In the genomic region with DNA sequence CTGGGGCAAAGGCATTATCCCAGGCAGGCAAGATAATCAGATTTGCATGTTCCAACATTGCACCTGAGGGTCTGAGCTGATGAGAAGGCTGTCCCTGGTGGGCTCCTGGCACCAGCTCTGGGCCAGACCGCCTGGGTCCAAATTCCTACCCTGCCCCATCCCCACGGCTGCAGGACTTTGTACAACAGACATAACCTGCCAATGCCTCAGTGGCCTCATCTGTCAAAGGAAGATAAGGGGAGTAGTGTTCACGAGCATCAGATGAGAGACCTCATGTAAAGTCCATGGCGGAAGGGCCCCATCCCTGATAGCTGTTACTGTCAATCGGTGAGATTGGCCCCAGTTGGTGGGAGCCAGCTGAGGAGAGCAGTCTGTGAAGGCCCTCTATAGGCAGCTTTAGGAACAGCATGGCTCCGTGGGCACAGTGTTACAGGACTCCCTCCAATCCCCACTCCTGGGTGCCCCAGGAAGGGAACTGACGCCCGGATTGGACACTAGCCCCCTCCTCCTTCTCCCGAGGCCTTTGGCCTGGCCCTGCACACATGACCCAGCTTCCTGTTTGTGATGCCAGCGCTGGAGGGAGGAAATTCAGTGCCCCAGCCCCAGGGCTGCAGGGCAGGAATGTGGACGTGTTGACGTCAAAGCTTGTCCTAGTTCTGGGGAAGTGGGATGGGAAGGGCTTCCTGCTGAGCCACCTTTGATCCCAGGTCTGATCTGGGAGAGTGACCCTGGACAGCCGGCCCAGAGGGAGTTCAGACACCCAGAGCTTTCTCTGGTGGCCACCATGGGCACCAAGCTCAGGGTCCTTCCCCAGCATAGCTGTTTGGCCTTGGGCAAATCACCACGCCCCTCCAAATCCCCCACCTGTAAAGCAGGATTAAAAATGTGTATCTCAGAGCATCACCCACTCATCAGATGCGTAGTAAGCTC, we compare ENCODE assay signal across 8 cellular contexts. TPM values are rescaled to one million over a fixed set of nuclear protein-coding genes. Genes with fewer than 3 reads are reported as not detected.
DNase-seq lines count a peak whose midpoint lies in the region; ATAC-seq and TF ChIP-seq lines count a peak whose summit lies in the region.

No MANE protein-coding gene starts in this region.

- H3K9me3 Mint-ChIP-seq in activated T-cell treated with anti-CD3 and anti-CD28 coated beads, Interleukin-2, amount 50 U/mL, for 24 hours = no peaks in the 10 kb centered on the region
- no peaks in the 10 kb centered on the region for H3K9me3 Mint-ChIP-seq in natural killer cell treated with Interleukin-12 subunit alpha and Interleukin-12 subunit beta and Interleukin-15 and Interleukin-18, amount 100 ng/mL, for 72 hours
- H3K9me3 Mint-ChIP-seq in stimulated activated naive B cell treated with anti-CD40 and anti-IgM and Interleukin-4, amounts not matched to agents 10 μg/mL and 1 μg/mL and 100 μg/mL, for 72 hours = no peaks in the 10 kb centered on the region

- peak; percentile 51 for ATAC-seq in GM18520 (IDR thresholded peaks at IDR 0.05; ENCODE audit: unreplicated experiment)
- ATAC-seq in HG03175 (IDR thresholded peaks at IDR 0.05; ENCODE audit: unreplicated experiment) = peak; percentile 73
- peak; percentile 69 to 75 for ATAC-seq in natural killer cell treated with Interleukin-12 subunit alpha and Interleukin-12 subunit beta and Interleukin-15 and Interleukin-18, amount 100 ng/mL, for 72 hours
- peak; percentile 85 to 86 for ATAC-seq in stimulated activated naive B cell treated with anti-CD40 and anti-IgM and Interleukin-4, amounts not matched to agents 10 μg/mL and 1 μg/mL and 100 μg/mL, for 72 hours (replicated peaks)

- DNase-seq in AG08396 (ENCODE audit: low spot score) (peak; percentile 69), OCI-M1 (lab: John Stamatoyannopoulos, UW) (peak; percentile 81), esophagus squamous epithelium (lab: John Stamatoyannopoulos, UW) (no peak)
- peak; percentile 74 for DNase-seq in activated T-cell treated with anti-CD3 and anti-CD28 coated beads, Interleukin-2, amount 50 U/mL, for 24 hours
- peak; percentile 68 for DNase-seq in natural killer cell treated with Interleukin-12 subunit alpha and Interleukin-12 subunit beta and Interleukin-15 and Interleukin-18, amount 100 ng/mL, for 72 hours (ENCODE audit: low spot score)
- DNase-seq in stimulated activated naive B cell treated with anti-CD40 and anti-IgM and Interleukin-4, amounts not matched to agents 10 μg/mL and 1 μg/mL and 100 μg/mL, for 72 hours = peak; percentile 41

- H3K9me3 ChIP-seq in esophagus squamous epithelium = no peaks in the 10 kb centered on the region

- TF ChIP-seq POLR2A in esophagus squamous epithelium (IDR thresholded peaks at IDR 0.05) = no peak

- H3K27me3 ChIP-seq in esophagus squamous epithelium = peaks cover 0 to 4% (median 0%) of the 10 kb centered on the region in 4 donors

- no peaks in the 10 kb centered on the region for H3K36me3 ChIP-seq in esophagus squamous epithelium

- 13 to 63% methylated on average over 2 to 8 of the region's 15 CpGs for WGBS in esophagus squamous epithelium, 2 donors

- no peak overlapping the region for H3K27ac Mint-ChIP-seq in activated T-cell treated with anti-CD3 and anti-CD28 coated beads, Interleukin-2, amount 50 U/mL, for 24 hours
- no peak overlapping the region for H3K27ac Mint-ChIP-seq in natural killer cell treated with Interleukin-12 subunit alpha and Interleukin-12 subunit beta and Interleukin-15 and Interleukin-18, amount 100 ng/mL, for 72 hours
- H3K27ac Mint-ChIP-seq in stimulated activated naive B cell treated with anti-CD40 and anti-IgM and Interleukin-4, amounts not matched to agents 10 μg/mL and 1 μg/mL and 100 μg/mL, for 72 hours = no peak overlapping the region

- H3K36me3 Mint-ChIP-seq in activated T-cell treated with anti-CD3 and anti-CD28 coated beads, Interleukin-2, amount 50 U/mL, for 24 hours (ENCODE audit: low read depth) = no peaks in the 10 kb centered on the region
- H3K36me3 Mint-ChIP-seq in natural killer cell treated with Interleukin-12 subunit alpha and Interleukin-12 subunit beta and Interleukin-15 and Interleukin-18, amount 100 ng/mL, for 72 hours = no peaks in the 10 kb centered on the region
- H3K36me3 Mint-ChIP-seq in stimulated activated naive B cell treated with anti-CD40 and anti-IgM and Interleukin-4, amounts not matched to agents 10 μg/mL and 1 μg/mL and 100 μg/mL, for 72 hours = no peaks in the 10 kb centered on the region

- peaks cover 11% of the 10 kb centered on the region for H3K27me3 Mint-ChIP-seq in activated T-cell treated with anti-CD3 and anti-CD28 coated beads, Interleukin-2, amount 50 U/mL, for 24 hours
- H3K27me3 Mint-ChIP-seq in natural killer cell treated with Interleukin-12 subunit alpha and Interleukin-12 subunit beta and Interleukin-15 and Interleukin-18, amount 100 ng/mL, for 72 hours = peaks cover 17 to 22% of the 10 kb centered on the region in 2 donors
- peaks cover 18 to 26% of the 10 kb centered on the region in 2 donors for H3K27me3 Mint-ChIP-seq in stimulated activated naive B cell treated with anti-CD40 and anti-IgM and Interleukin-4, amounts not matched to agents 10 μg/mL and 1 μg/mL and 100 μg/mL, for 72 hours

- H3K4me3 ChIP-seq in esophagus squamous epithelium = no peak overlapping the region

- H3K4me1 Mint-ChIP-seq in activated T-cell treated with anti-CD3 and anti-CD28 coated beads, Interleukin-2, amount 50 U/mL, for 24 hours (ENCODE audit: low read depth) = peaks cover 6% of the 10 kb centered on the region
- peaks cover 7 to 13% of the 10 kb centered on the region in 2 donors for H3K4me1 Mint-ChIP-seq in natural killer cell treated with Interleukin-12 subunit alpha and Interleukin-12 subunit beta and Interleukin-15 and Interleukin-18, amount 100 ng/mL, for 72 hours (ENCODE audit: low read depth in 2 of 2)
- peaks cover 6 to 16% of the 10 kb centered on the region in 2 donors for H3K4me1 Mint-ChIP-seq in stimulated activated naive B cell treated with anti-CD40 and anti-IgM and Interleukin-4, amounts not matched to agents 10 μg/mL and 1 μg/mL and 100 μg/mL, for 72 hours

- H3K27ac ChIP-seq in esophagus squamous epithelium = peak overlapping the region; percentile 54 to 86 (median 78)

- peak; percentile 65 to 89 (median 86) for TF ChIP-seq CTCF in esophagus squamous epithelium (IDR thresholded peaks at IDR 0.05)

- peaks cover 19 to 61% (median 33%) of the 10 kb centered on the region in 3 donors for H3K4me1 ChIP-seq in esophagus squamous epithelium

- H3K4me3 Mint-ChIP-seq in activated T-cell treated with anti-CD3 and anti-CD28 coated beads, Interleukin-2, amount 50 U/mL, for 24 hours = no peak overlapping the region
- no peak overlapping the region for H3K4me3 Mint-ChIP-seq in natural killer cell treated with Interleukin-12 subunit alpha and Interleukin-12 subunit beta and Interleukin-15 and Interleukin-18, amount 100 ng/mL, for 72 hours
- H3K4me3 Mint-ChIP-seq in stimulated activated naive B cell treated with anti-CD40 and anti-IgM and Interleukin-4, amounts not matched to agents 10 μg/mL and 1 μg/mL and 100 μg/mL, for 72 hours = no peak overlapping the region

- intact Hi-C loops in esophagus squamous epithelium (cut with DNase I) = loop anchor here (5.0 kb wide), 2 partner anchors 58 to 218 kb away; partner anchors contain the start of gene DUSP1

RNA-seq across cellular contexts. Expression of gene DUSP1, which starts 56.2 kb away (rescaled TPM):
- 100 to 1,000 TPM; 222 to 415 (median 252) TPM for total RNA-seq in esophagus squamous epithelium
- total RNA-seq in natural killer cell treated with Interleukin-12 subunit alpha and Interleukin-12 subunit beta and Interleukin-15 and Interleukin-18, amount 100 ng/mL, for 72 hours = 10 to 100 TPM; 12.4 to 13.6 TPM

Comparison
In these comparisons a context has a peak if more than half of its experiments do, and no peak if none do; other contexts are left out.
1. RNA of gene DUSP1, which starts 56.2 kb away (total RNA-seq): 222 to 415 TPM in esophagus squamous epithelium; 12.4 to 13.6 TPM in natural killer cell treated with Interleukin-12 subunit alpha and Interleukin-12 subunit beta and Interleukin-15 and Interleukin-18, amount 100 ng/mL, for 72 hours; every median in the first group is over 10 times any median in the second.
2. Peak in every context shown above with its lines, with median percentiles within 50 percentile points of each other: ATAC-seq.